Comparison of ENCODE assay signal across 9 cellular contexts in the genomic region with DNA sequence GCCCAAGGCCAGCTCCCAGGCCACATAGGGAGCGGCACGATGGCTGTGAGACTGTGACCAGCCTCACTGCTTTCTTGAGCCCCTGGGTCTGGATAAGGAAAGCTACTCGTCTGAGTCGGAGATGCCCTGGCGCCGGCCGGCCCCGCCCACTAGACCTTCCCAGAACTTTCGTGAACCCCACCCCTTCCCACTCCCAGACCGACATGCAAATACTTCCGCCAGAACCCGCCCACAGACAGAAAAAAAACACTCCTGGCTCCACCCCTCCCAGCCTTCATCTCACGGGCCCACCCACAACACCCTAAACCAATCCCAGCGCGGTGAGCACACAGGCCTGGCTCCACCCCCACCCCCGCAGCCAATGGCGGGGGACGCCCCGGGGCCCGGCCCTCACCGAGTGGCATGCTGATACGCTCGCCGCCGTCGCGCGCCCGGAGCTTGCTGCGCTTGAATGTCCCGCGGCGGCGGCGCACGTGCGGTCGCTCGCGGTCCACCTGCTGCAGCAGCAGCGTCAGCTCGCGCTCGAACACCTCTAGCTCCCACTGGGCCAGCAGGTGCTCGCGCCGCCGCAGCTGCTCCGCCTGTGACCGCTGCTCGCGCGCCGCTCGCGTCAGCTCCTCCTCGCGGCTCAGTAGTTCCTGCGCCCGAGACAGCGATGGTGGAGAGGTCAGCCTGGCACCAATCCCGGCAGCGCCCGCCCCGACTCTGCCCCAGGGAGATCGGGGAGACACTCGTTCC. TPM values are rescaled to one million over a fixed set of nuclear protein-coding genes. Genes with fewer than 3 reads are reported as not detected.
DNase-seq lines count a peak whose midpoint lies in the region; ATAC-seq and TF ChIP-seq lines count a peak whose summit lies in the region.
"Had no signal": no experiment of that assay in that cellular context is flagged by ENCODE, and none has a peak within 500 bp of the region (broad histone marks: within the 10 kb centered on the region; RNA-seq: fewer than 3 reads in every experiment).

No MANE protein-coding gene starts in this region.

- H3K27me3 Mint-ChIP-seq in activated T-helper 1 cell treated with anti-CD3 and anti-CD28 coated beads, Interleukin-12 subunit alpha, Interleukin-12 subunit beta, Interleukin-2, Interleukin-4 antibody, amounts not matched to agents 30 ng/mL and 10 ng/mL and 1 ng/mL, durations not matched to agents 14 hours and 24 hours and 36 hours (ENCODE audit: insufficient read depth), result no peaks in the 10 kb centered on the region

- H3K4me3 ChIP-seq in HFF-Myc (replicated peaks; ENCODE audit: low read depth, low read length), result peak overlapping the region; percentile 35

- intact Hi-C loops in activated T-helper 1 cell treated with anti-CD3 and anti-CD28 coated beads, Interleukin-12 subunit alpha, Interleukin-12 subunit beta, Interleukin-2, Interleukin-4 antibody, amounts not matched to agents 30 ng/mL and 10 ng/mL and 1 ng/mL, durations not matched to agents 14 hours and 24 hours and 36 hours (cut with micrococcal nuclease), result no loop called here
- intact Hi-C loops in head of caudate nucleus (cut with DNase I), result no loop called here

- no peak for TF ChIP-seq CTCF in HFF-Myc (IDR thresholded peaks at IDR 0.05; ENCODE audit: low read depth, low read length, missing control alignments)
- no peak for TF ChIP-seq CTCF in GM13976 (IDR thresholded peaks at IDR 0.05; ENCODE audit: borderline replicate concordance, control extremely low read depth, extremely low read depth, insufficient read depth, missing control alignments)

- peaks cover 29% of the 10 kb centered on the region for H3K4me1 Mint-ChIP-seq in activated T-helper 1 cell treated with anti-CD3 and anti-CD28 coated beads, Interleukin-12 subunit alpha, Interleukin-12 subunit beta, Interleukin-2, Interleukin-4 antibody, amounts not matched to agents 30 ng/mL and 10 ng/mL and 1 ng/mL, durations not matched to agents 14 hours and 24 hours and 36 hours (ENCODE audit: low read depth)

- DNase-seq in HFF-Myc (ENCODE audit: extremely low read depth, low read depth) (peak; percentile 88), head of caudate nucleus (peak; percentile 90 to 99 (median 97)), nucleus accumbens (lab: John Stamatoyannopoulos, UW) (peak; percentile 51 to 98 (median 94)), NCI-H146 (lab: John Stamatoyannopoulos, UW) (no peak), GM13976 (ENCODE audit: low spot score) (no peak)
- no peak for DNase-seq in activated T-helper 1 cell treated with anti-CD3 and anti-CD28 coated beads, Interleukin-12 subunit alpha, Interleukin-12 subunit beta, Interleukin-2, Interleukin-4 antibody, amounts not matched to agents 30 ng/mL and 10 ng/mL and 1 ng/mL, durations not matched to agents 14 hours and 24 hours and 36 hours (ENCODE audit: low spot score)

- no peak overlapping the region for H3K4me3 Mint-ChIP-seq in activated T-helper 1 cell treated with anti-CD3 and anti-CD28 coated beads, Interleukin-12 subunit alpha, Interleukin-12 subunit beta, Interleukin-2, Interleukin-4 antibody, amounts not matched to agents 30 ng/mL and 10 ng/mL and 1 ng/mL, durations not matched to agents 14 hours and 24 hours and 36 hours

- in situ Hi-C loops in GM13976 (cut with MboI; ENCODE audit: low sequenced_read_pairs, unreplicated experiment), result no loop called here

- peak overlapping the region; percentile 34 for H3K27ac Mint-ChIP-seq in activated T-helper 1 cell treated with anti-CD3 and anti-CD28 coated beads, Interleukin-12 subunit alpha, Interleukin-12 subunit beta, Interleukin-2, Interleukin-4 antibody, amounts not matched to agents 30 ng/mL and 10 ng/mL and 1 ng/mL, durations not matched to agents 14 hours and 24 hours and 36 hours

- H3K36me3 Mint-ChIP-seq in activated T-helper 1 cell treated with anti-CD3 and anti-CD28 coated beads, Interleukin-12 subunit alpha, Interleukin-12 subunit beta, Interleukin-2, Interleukin-4 antibody, amounts not matched to agents 30 ng/mL and 10 ng/mL and 1 ng/mL, durations not matched to agents 14 hours and 24 hours and 36 hours (ENCODE audit: low read depth), result peaks cover 41% of the 10 kb centered on the region

- H3K9me3 Mint-ChIP-seq in activated T-helper 1 cell treated with anti-CD3 and anti-CD28 coated beads, Interleukin-12 subunit alpha, Interleukin-12 subunit beta, Interleukin-2, Interleukin-4 antibody, amounts not matched to agents 30 ng/mL and 10 ng/mL and 1 ng/mL, durations not matched to agents 14 hours and 24 hours and 36 hours, result no peaks in the 10 kb centered on the region

- ATAC-seq in HG02759 (IDR thresholded peaks at IDR 0.05; ENCODE audit: unreplicated experiment) (no peak), HG02588 (IDR thresholded peaks at IDR 0.05; ENCODE audit: unreplicated experiment) (no peak)

RNA-seq across cellular contexts. Expression of a gene that starts 7.0 kb away (rescaled TPM):
- total RNA-seq in activated T-helper 1 cell treated with anti-CD3 and anti-CD28 coated beads, Interleukin-12 subunit alpha, Interleukin-12 subunit beta, Interleukin-2, Interleukin-4 antibody, amounts not matched to agents 30 ng/mL and 10 ng/mL and 1 ng/mL, durations not matched to agents 14 hours and 24 hours and 36 hours, result 103 and 106 TPM in 2 replicates

RNA-seq across cellular contexts. Expression of a gene that starts 8.5 kb away (rescaled TPM):
- total RNA-seq in activated T-helper 1 cell treated with anti-CD3 and anti-CD28 coated beads, Interleukin-12 subunit alpha, Interleukin-12 subunit beta, Interleukin-2, Interleukin-4 antibody, amounts not matched to agents 30 ng/mL and 10 ng/mL and 1 ng/mL, durations not matched to agents 14 hours and 24 hours and 36 hours, result 55.0 and 55.2 TPM in 2 replicates

RNA-seq across cellular contexts. Expression of a gene that starts 11.4 kb away (rescaled TPM):
- total RNA-seq in activated T-helper 1 cell treated with anti-CD3 and anti-CD28 coated beads, Interleukin-12 subunit alpha, Interleukin-12 subunit beta, Interleukin-2, Interleukin-4 antibody, amounts not matched to agents 30 ng/mL and 10 ng/mL and 1 ng/mL, durations not matched to agents 14 hours and 24 hours and 36 hours, result 1.6 and 2.0 TPM in 2 replicates
- total RNA-seq: RPMI7951 had no signal

RNA-seq across cellular contexts. Expression of a gene that starts 30.9 kb away (rescaled TPM):
- total RNA-seq in activated T-helper 1 cell treated with anti-CD3 and anti-CD28 coated beads, Interleukin-12 subunit alpha, Interleukin-12 subunit beta, Interleukin-2, Interleukin-4 antibody, amounts not matched to agents 30 ng/mL and 10 ng/mL and 1 ng/mL, durations not matched to agents 14 hours and 24 hours and 36 hours, result 117 and 130 TPM in 2 replicates

RNA-seq across cellular contexts. Expression of a gene that starts 31.2 kb away (rescaled TPM):
- 168 and 178 TPM in 2 replicates for total RNA-seq in activated T-helper 1 cell treated with anti-CD3 and anti-CD28 coated beads, Interleukin-12 subunit alpha, Interleukin-12 subunit beta, Interleukin-2, Interleukin-4 antibody, amounts not matched to agents 30 ng/mL and 10 ng/mL and 1 ng/mL, durations not matched to agents 14 hours and 24 hours and 36 hours

Comparison
In these comparisons a context has a peak if more than half of its experiments do, and no peak if none do; other contexts are left out.
1. DNase-seq: peak in HFF-Myc (single experiment), head of caudate nucleus (42 of 42) and nucleus accumbens (56 of 56); none in activated T-helper 1 cell treated with anti-CD3 and anti-CD28 coated beads, Interleukin-12 subunit alpha, Interleukin-12 subunit beta, Interleukin-2, Interleukin-4 antibody, amounts not matched to agents 30 ng/mL and 10 ng/mL and 1 ng/mL, durations not matched to agents 14 hours and 24 hours and 36 hours (single experiment), NCI-H146 (single experiment) and GM13976 (single experiment).